Comparison of ENCODE assay signal across 8 cellular contexts in genomic region chr16:85234310-85235235, GRCh38.
DNase-seq lines count a peak whose midpoint lies in the region; ATAC-seq and TF ChIP-seq lines count a peak whose summit lies in the region.

No MANE protein-coding gene starts in this region.

- ATAC-seq in Right ventricle myocardium superior (ENCODE audit: poor library complexity) (peak; percentile 74), GM18502 (IDR thresholded peaks at IDR 0.05; ENCODE audit: poor library complexity, unreplicated experiment) (no peak), HG03280 (IDR thresholded peaks at IDR 0.05; ENCODE audit: unreplicated experiment) (no peak), HG02938 (IDR thresholded peaks at IDR 0.05; ENCODE audit: unreplicated experiment) (no peak)

- TF ChIP-seq CTCF in retinal pigment epithelial cell (conservative IDR thresholded peaks at IDR 0.05; ENCODE audit: low read depth, low read length): no peak

- H3K36me3 ChIP-seq in ES-I3 (ENCODE audit: insufficient read depth, low read length) (no peaks in the 10 kb centered on the region), SJCRH30 (no peaks in the 10 kb centered on the region)

- H3K4me3 ChIP-seq in SJCRH30 (peak overlapping the region; percentile 54), retinal pigment epithelial cell (ENCODE audit: low read length) (peak overlapping the region; percentile 40)

- H3K9ac ChIP-seq in ES-I3 (ENCODE audit: low read depth, low read length): peak overlapping the region; percentile 51

- DNase-seq in SJCRH30 (peak; percentile 86 to 87), Right ventricle myocardium superior (peak; percentile 78), retinal pigment epithelial cell (ENCODE audit: low read depth) (no peak), amniotic stem cell (lab: John Stamatoyannopoulos, UW) (no peak)

- peaks cover 20% of the 10 kb centered on the region; the same call in 1 of the 2 replicates for H3K4me1 ChIP-seq in ES-I3 (ENCODE audit: insufficient read depth, low read length)
- no peaks in the 10 kb centered on the region for H3K4me1 ChIP-seq in SJCRH30

- H3K27ac ChIP-seq in SJCRH30: peak overlapping the region; percentile 63

- no peaks in the 10 kb centered on the region for H3K27me3 ChIP-seq in SJCRH30

- no peaks in the 10 kb centered on the region for H3K9me3 ChIP-seq in ES-I3 (ENCODE audit: control insufficient read depth, insufficient read depth, low read length)
- H3K9me3 ChIP-seq in SJCRH30 (replicated peaks): no peaks in the 10 kb centered on the region

- intact Hi-C loops in Right ventricle myocardium superior (cut with DNase I): no loop called here

Comparison
In these comparisons a context has a peak if more than half of its experiments do, and no peak if none do; other contexts are left out.
1. DNase-seq: peak in SJCRH30 (2 of 2) and Right ventricle myocardium superior (single experiment); none in retinal pigment epithelial cell (single experiment) and amniotic stem cell (single experiment).